10 cellular contexts compared by ENCODE assay signal in the genomic region with DNA sequence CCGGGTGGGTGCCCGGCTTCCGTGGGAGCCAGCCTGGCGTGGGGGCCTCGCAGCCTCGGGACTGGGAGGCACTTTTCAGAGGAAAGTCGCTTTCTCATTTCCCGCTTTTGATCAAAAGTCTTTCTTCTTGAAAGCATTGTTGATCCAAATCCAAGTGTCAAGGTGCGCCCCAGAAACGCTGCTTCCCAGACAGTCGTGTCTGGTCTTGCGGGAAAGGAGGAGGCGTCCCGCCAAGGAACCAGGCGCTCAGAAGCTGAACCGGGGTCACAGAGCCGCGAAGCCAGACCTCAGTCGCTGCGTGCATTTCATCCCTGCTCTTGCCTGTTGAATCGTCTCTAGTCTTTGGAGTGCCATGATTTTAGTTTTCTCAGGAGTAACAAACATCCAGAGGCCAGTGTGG. TPM values are rescaled to one million over a fixed set of nuclear protein-coding genes. Genes with fewer than 3 reads are reported as not detected.
DNase-seq lines count a peak whose midpoint lies in the region; ATAC-seq and TF ChIP-seq lines count a peak whose summit lies in the region.
"Had no signal": no experiment of that assay in that cellular context is flagged by ENCODE, and none has a peak within 500 bp of the region (broad histone marks: within the 10 kb centered on the region; RNA-seq: fewer than 3 reads in every experiment).

No MANE protein-coding gene starts in this region.

- TF ChIP-seq EP300 in sigmoid colon (IDR thresholded peaks at IDR 0.05): no peak

- H3K4me1 ChIP-seq in sigmoid colon: peaks cover 0 to 43% (median 32%) of the 10 kb centered on the region in 4 donors

- H3K36me3 ChIP-seq in sigmoid colon: no peaks in the 10 kb centered on the region

- no peaks in the 10 kb centered on the region for H3K9me3 ChIP-seq in sigmoid colon

- no peak for TF ChIP-seq CTCF in GM12865 (IDR thresholded peaks at IDR 0.05; ENCODE audit: insufficient read depth, low read depth, low read length, missing control alignments)
- TF ChIP-seq CTCF in VCaP (conservative IDR thresholded peaks at IDR 0.05): no peak
- no peak for TF ChIP-seq CTCF in fibroblast of villous mesenchyme (IDR thresholded peaks at IDR 0.05; ENCODE audit: insufficient read depth, low read depth, low read length)
- TF ChIP-seq CTCF in sigmoid colon (IDR thresholded peaks at IDR 0.05): no peak

- no peaks in the 10 kb centered on the region for H3K27me3 ChIP-seq in sigmoid colon

- peak overlapping the region; percentile 82; the same call in 1 of the 2 replicates for H3K27ac ChIP-seq in VCaP
- H3K27ac ChIP-seq in sigmoid colon: peak overlapping the region; percentile 72 to 92 (median 87)
- H3K27ac ChIP-seq: foreskin keratinocyte had no signal

- DNase-seq in GM12865 (ENCODE audit: low read depth): no peak
- DNase-seq in fibroblast of villous mesenchyme (ENCODE audit: low read depth): no peak
- no peak for DNase-seq in sigmoid colon
- no peak for DNase-seq in D341Med (ENCODE audit: low spot score)
- no peak for DNase-seq in HuH-7.5 (ENCODE audit: low spot score)
- DNase-seq: activated CD4-positive, CD25-positive, alpha-beta regulatory T cell; foreskin keratinocyte had no signal

- TF ChIP-seq POLR2A in sigmoid colon (IDR thresholded peaks at IDR 0.05): no peak

- peak overlapping the region; percentile 53 for H3K4me3 ChIP-seq in GM12865 (ENCODE audit: low read depth, low read length)
- H3K4me3 ChIP-seq in fibroblast of villous mesenchyme (ENCODE audit: low read depth, low read length): peak overlapping the region; percentile 69
- peak overlapping the region; percentile 53 to 99 (median 89) for H3K4me3 ChIP-seq in sigmoid colon

- ATAC-seq in GM21717 (IDR thresholded peaks at IDR 0.05; ENCODE audit: unreplicated experiment) (no peak), GM18868 (IDR thresholded peaks at IDR 0.05; ENCODE audit: unreplicated experiment) (no peak)

- intact Hi-C loops in sigmoid colon (cut with DNase I): loop anchor here (5.0 to 10.0 kb wide), 3 partner anchors 50 to 552 kb away; a partner anchor contains a TSS

- 68 to 69% methylated on average over 21 of the region's 21 CpGs for WGBS in sigmoid colon, 2 donors

RNA-seq across cellular contexts. Expression of a gene that starts 1.1 kb away (rescaled TPM):
- total RNA-seq in fibroblast of villous mesenchyme (48.4 and 53.5 TPM in 2 replicates), sigmoid colon (100 to 1,000 TPM in 2 of 4 donors, 10 to 100 TPM in 2; 55.9 to 125 (median 95.4) TPM)
- 10 to 100 TPM in 2 of 3 donors, 1 to 10 TPM in 1; 3.9 to 11.7 (median 10.8) TPM for polyA plus RNA-seq in sigmoid colon
